ENCODE assay signal across 24 cellular contexts in the genomic region with DNA sequence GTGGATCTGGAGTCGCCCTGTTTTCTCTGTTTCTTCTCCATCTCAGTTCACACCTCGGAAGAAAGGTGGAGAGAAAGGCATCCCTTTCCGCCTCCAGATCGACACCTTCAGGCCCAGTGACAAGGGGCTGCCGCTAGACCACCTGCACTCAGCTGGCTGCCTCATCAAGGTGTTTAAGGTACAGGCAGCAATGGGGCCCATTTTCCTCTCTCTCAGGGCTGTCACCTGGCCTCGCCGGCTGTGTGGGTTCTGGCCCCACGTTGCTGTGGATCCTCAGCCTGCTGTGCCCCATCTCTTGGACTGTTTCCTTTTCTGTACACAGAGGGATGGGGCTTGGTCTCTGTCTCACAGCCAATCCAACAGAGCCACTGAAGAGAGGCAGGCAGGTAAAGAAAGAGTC. TPM values are rescaled to one million over a fixed set of nuclear protein-coding genes. Genes with fewer than 3 reads are reported as not detected.
"Had no signal": no experiment of that assay in that cellular context is flagged by ENCODE, and none has a peak within 500 bp of the region (broad histone marks: within the 10 kb centered on the region; RNA-seq: fewer than 3 reads in every experiment).

No MANE protein-coding gene starts in this region.

- H3K27me3 Mint-ChIP-seq: activated CD4-positive, alpha-beta memory T cell treated with anti-CD3 and anti-CD28 coated beads for 36 hours; activated CD4-positive, alpha-beta T cell treated with anti-CD3 and anti-CD28 coated beads, Interleukin-2, amount 10 ng/mL, durations not matched to agents 7 days and 5 days; activated naive CD8-positive, alpha-beta T cell had no signal

- H3K27ac ChIP-seq: SK-N-MC, VCaP had no signal

- H3K27ac Mint-ChIP-seq: activated CD4-positive, alpha-beta memory T cell treated with anti-CD3 and anti-CD28 coated beads for 36 hours; activated CD4-positive, alpha-beta T cell treated with anti-CD3 and anti-CD28 coated beads, Interleukin-2, amount 10 ng/mL, durations not matched to agents 7 days and 5 days; activated naive CD4-positive, alpha-beta T cell treated with anti-CD3 and anti-CD28 coated beads for 36 hours; activated naive CD8-positive, alpha-beta T cell; activated T-helper 1 cell treated with anti-CD3 and anti-CD28 coated beads, Interleukin-12 subunit alpha, Interleukin-12 subunit beta, Interleukin-2, Interleukin-4 antibody, amounts not matched to agents 30 ng/mL and 10 ng/mL and 1 ng/mL, durations not matched to agents 14 hours and 24 hours and 36 hours; T-cell had no signal

- H3K36me3 Mint-ChIP-seq: activated CD4-positive, alpha-beta memory T cell treated with anti-CD3 and anti-CD28 coated beads for 36 hours; activated naive CD8-positive, alpha-beta T cell; T-cell had no signal

- H3K9me3 Mint-ChIP-seq: activated CD4-positive, alpha-beta memory T cell treated with anti-CD3 and anti-CD28 coated beads for 36 hours; activated CD4-positive, alpha-beta T cell treated with anti-CD3 and anti-CD28 coated beads, Interleukin-2, amount 10 ng/mL, durations not matched to agents 7 days and 5 days; activated naive CD4-positive, alpha-beta T cell treated with anti-CD3 and anti-CD28 coated beads for 36 hours; activated T-helper 1 cell treated with anti-CD3 and anti-CD28 coated beads, Interleukin-12 subunit alpha, Interleukin-12 subunit beta, Interleukin-2, Interleukin-4 antibody, amounts not matched to agents 30 ng/mL and 10 ng/mL and 1 ng/mL, durations not matched to agents 14 hours and 24 hours and 36 hours; T-cell had no signal

- H3K4me3 Mint-ChIP-seq: activated CD4-positive, alpha-beta memory T cell treated with anti-CD3 and anti-CD28 coated beads for 36 hours; activated CD4-positive, alpha-beta T cell treated with anti-CD3 and anti-CD28 coated beads, Interleukin-2, amount 10 ng/mL, durations not matched to agents 7 days and 5 days; activated naive CD4-positive, alpha-beta T cell treated with anti-CD3 and anti-CD28 coated beads for 36 hours; activated naive CD8-positive, alpha-beta T cell; activated T-helper 1 cell treated with anti-CD3 and anti-CD28 coated beads, Interleukin-12 subunit alpha, Interleukin-12 subunit beta, Interleukin-2, Interleukin-4 antibody, amounts not matched to agents 30 ng/mL and 10 ng/mL and 1 ng/mL, durations not matched to agents 14 hours and 24 hours and 36 hours; T-cell had no signal

- DNase-seq: activated CD4-positive, alpha-beta memory T cell treated with anti-CD3 and anti-CD28 coated beads for 36 hours; activated CD4-positive, alpha-beta T cell treated with anti-CD3 and anti-CD28 coated beads, Interleukin-2, amount 10 ng/mL, durations not matched to agents 7 days and 5 days; activated CD4-positive, CD25-positive, alpha-beta regulatory T cell; activated CD8-positive, alpha-beta memory T cell treated with anti-CD3 and anti-CD28 coated beads for 24 hours; activated gamma-delta T cell; activated naive CD4-positive, alpha-beta T cell treated with anti-CD3 and anti-CD28 coated beads for 36 hours; MM.1S; NCI-H1105; NCI-H1436; NCI-H1694 treated with DMSO at 0.1 percent for 48 hours; NCI-H2029 treated with DMSO at 0.1 percent for 48 hours; NCI-H345; NCI-H510A; NCI-H526 treated with DMSO at 0.1 percent for 48 hours; NCI-H82; OCI-M1; RPMI8226; T-cell; T-helper 2 cell had no signal

- ATAC-seq: Panc1, T-cell had no signal

- H3K4me3 ChIP-seq: SK-N-MC had no signal

RNA-seq across cellular contexts. Expression of gene STAC2, which starts 17.4 kb away (rescaled TPM):
- total RNA-seq: activated CD4-positive, alpha-beta memory T cell treated with anti-CD3 and anti-CD28 coated beads for 36 hours; activated CD4-positive, alpha-beta T cell treated with anti-CD3 and anti-CD28 coated beads, Interleukin-2, amount 10 ng/mL, durations not matched to agents 7 days and 5 days; activated naive CD4-positive, alpha-beta T cell treated with anti-CD3 and anti-CD28 coated beads for 36 hours had no signal
